Comparison of ENCODE assay signal across 8 cellular contexts in the genomic region with DNA sequence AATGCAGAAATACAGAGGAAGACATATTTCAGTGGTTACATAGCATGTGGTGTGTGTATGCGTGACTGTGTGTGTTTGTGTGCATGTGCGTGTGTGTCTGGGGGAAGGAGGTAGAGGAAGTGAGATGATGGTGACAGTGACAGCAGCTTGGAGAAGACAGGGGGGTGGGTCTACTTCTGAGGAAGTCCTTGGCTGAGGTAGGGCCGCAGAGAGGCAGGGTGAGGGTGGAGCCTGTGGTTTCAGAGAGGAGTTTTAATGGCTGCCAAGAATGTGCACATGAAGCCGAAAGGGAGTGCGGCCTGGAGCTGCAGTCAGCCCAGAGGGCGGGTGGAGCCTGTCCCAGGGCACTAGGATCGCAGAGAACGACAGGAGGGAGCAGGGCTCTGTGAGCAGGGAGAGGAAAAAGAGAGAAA. TPM values are rescaled to one million over a fixed set of nuclear protein-coding genes. Genes with fewer than 3 reads are reported as not detected.
DNase-seq lines count a peak whose midpoint lies in the region; ATAC-seq, FAIRE-seq and TF ChIP-seq lines count a peak whose summit lies in the region.

No MANE protein-coding gene starts in this region.

- peaks cover 0 to 3% of the 10 kb centered on the region in 2 donors for H3K4me1 ChIP-seq in ascending aorta

- H3K36me3 ChIP-seq in ascending aorta = no peaks in the 10 kb centered on the region

- DNase-seq in DMS153 (lab: John Stamatoyannopoulos, UW) (peak; percentile 36), HTR-8/SVneo (ENCODE audit: insufficient read length, low spot score) (peak; percentile 49), ascending aorta (ENCODE audit: low spot score in 2 of 2) (peak; percentile 31 to 79), left kidney (ENCODE audit: low read depth, low spot score) (peak; percentile 71), NCI-H1436 treated with DMSO at 0.1 percent for 48 hours (lab: John Stamatoyannopoulos, UW) (no peak)
- DNase-seq in stimulated activated CD8-positive, alpha-beta memory T cell treated with anti-CD3 and anti-CD28 coated beads, Interleukin-12 subunit alpha, Interleukin-12 subunit beta, amount 100 ng/mL, for 24 hours (ENCODE audit: extremely low read depth) = peak; percentile 47

- H3K4me3 ChIP-seq in ascending aorta = no peak overlapping the region

- H3K36me3 Mint-ChIP-seq in T-helper 1 cell treated with Interleukin-12 subunit alpha and Interleukin-12 subunit beta and Interleukin-4 antibody, amounts not matched to agents 30 μg/mL and 1 μg/mL, for 36 hours (ENCODE audit: low read depth) = peaks cover 4% of the 10 kb centered on the region

- H3K27me3 ChIP-seq in ascending aorta = no peaks in the 10 kb centered on the region

- no peak for TF ChIP-seq CTCF in ascending aorta (IDR thresholded peaks at IDR 0.05)

- ATAC-seq in GM21390 (IDR thresholded peaks at IDR 0.05; ENCODE audit: unreplicated experiment) = peak; percentile 98

- H3K4me3 Mint-ChIP-seq in T-helper 1 cell treated with Interleukin-12 subunit alpha and Interleukin-12 subunit beta and Interleukin-4 antibody, amounts not matched to agents 30 μg/mL and 1 μg/mL, for 36 hours = peak overlapping the region; percentile 88

- H3K4me1 Mint-ChIP-seq in T-helper 1 cell treated with Interleukin-12 subunit alpha and Interleukin-12 subunit beta and Interleukin-4 antibody, amounts not matched to agents 30 μg/mL and 1 μg/mL, for 36 hours (ENCODE audit: low read depth) = peaks cover 22% of the 10 kb centered on the region

- intact Hi-C loops in ascending aorta (cut with DNase I) = no loop called here

- no peaks in the 10 kb centered on the region for H3K9me3 ChIP-seq in ascending aorta

- no peaks in the 10 kb centered on the region for H3K27me3 Mint-ChIP-seq in T-helper 1 cell treated with Interleukin-12 subunit alpha and Interleukin-12 subunit beta and Interleukin-4 antibody, amounts not matched to agents 30 μg/mL and 1 μg/mL, for 36 hours (ENCODE audit: low read depth)

- H3K27ac Mint-ChIP-seq in T-helper 1 cell treated with Interleukin-12 subunit alpha and Interleukin-12 subunit beta and Interleukin-4 antibody, amounts not matched to agents 30 μg/mL and 1 μg/mL, for 36 hours = peak overlapping the region; percentile 97

- no peak overlapping the region for H3K27ac ChIP-seq in ascending aorta

- no peaks in the 10 kb centered on the region for H3K9me3 Mint-ChIP-seq in T-helper 1 cell treated with Interleukin-12 subunit alpha and Interleukin-12 subunit beta and Interleukin-4 antibody, amounts not matched to agents 30 μg/mL and 1 μg/mL, for 36 hours

- FAIRE-seq in HTR-8/SVneo (lab: Jason Lieb, UNC) = no peak

RNA-seq across cellular contexts. Expression of a gene that starts 22.7 kb away (rescaled TPM):
- total RNA-seq in ascending aorta = 12.0 TPM
